Comparison of ENCODE assay signal across 1 cellular context in the genomic region with DNA sequence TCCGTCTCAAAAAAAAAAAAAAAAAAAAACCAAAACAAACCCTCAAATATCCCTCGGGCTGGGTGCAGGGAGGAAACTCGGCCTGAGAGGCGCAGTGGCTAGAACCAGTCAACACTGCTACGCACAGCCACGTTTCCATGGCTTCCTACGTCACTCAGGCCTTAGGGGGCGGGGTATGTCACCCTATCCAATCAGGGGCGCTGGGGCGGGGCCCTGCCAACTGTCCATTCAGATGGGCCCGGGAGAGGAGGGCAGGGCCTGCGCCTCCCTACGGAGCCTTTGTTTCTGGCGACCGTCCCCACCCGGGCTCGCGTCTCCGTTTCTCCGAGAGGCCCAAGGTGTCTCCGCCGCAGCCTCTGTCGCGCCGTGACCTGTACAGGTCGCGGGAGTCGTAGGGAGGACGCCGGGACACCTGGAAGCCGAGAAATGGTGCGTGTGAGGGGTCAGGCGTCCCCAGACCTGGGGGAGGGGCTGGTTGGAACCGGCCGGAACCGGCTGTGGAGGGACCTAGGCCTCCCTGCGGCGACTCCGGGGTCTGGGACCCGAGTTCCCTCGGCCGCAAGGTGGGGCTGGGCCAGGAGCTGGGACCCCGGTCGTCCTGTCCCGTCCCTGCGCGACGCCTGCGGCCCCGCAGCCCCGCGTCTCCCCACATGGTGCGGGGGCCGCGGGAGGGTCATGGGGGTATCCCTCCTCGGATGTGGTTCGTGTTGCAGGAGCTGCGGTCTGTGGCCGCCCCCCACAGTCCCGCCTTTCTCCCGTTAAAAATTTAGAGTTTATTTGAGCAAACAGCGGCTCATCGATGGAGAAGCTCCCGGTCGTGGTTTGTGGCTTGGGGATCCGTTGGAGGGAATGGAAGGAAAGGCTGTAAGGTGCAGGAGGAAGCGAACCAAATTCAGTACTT.
TF ChIP-seq lines count a peak whose summit lies in the region.

ZNF627 (plus strand) TSS at position 282 of the 901 bp plus-strand sequence; CDS start at position 427, 145 bp downstream.

TF ChIP-seq in HepG2, 621 proteins besides CTCF, POLR2A, EP300 and RAD21 (continued from another document and continues in another):
- no peak for TF ChIP-seq ZNF562 (CRISPR knock-in tag; IDR thresholded peaks at IDR 0.05; ENCODE audit: borderline replicate concordance)
- 0 out of 2 replicates have a peak, but pooled peaks have one; percentile 52 for TF ChIP-seq IRF1 (CRISPR knock-in tag; IDR thresholded peaks at IDR 0.05; ENCODE audit: low read depth)
- TF ChIP-seq REPIN1 (CRISPR knock-in tag; IDR thresholded peaks at IDR 0.05; ENCODE audit: borderline replicate concordance, low read depth), result peak; percentile 63; the same call in 1 of the 2 replicates
- TF ChIP-seq ZFY (CRISPR knock-in tag; IDR thresholded peaks at IDR 0.05), result peak; percentile 98
- TF ChIP-seq ZNF501 (CRISPR knock-in tag; IDR thresholded peaks at IDR 0.05), result peak; percentile 89
- TF ChIP-seq E2F2 (CRISPR knock-in tag; IDR thresholded peaks at IDR 0.05; ENCODE audit: borderline replicate concordance), result no peak; the same call in 1 of the 2 replicates
- TF ChIP-seq PHF21A (CRISPR knock-in tag; IDR thresholded peaks at IDR 0.05), result no peak
- TF ChIP-seq PRPF4 (IDR thresholded peaks at IDR 0.05; ENCODE audit: low read depth, low read length, poor library complexity, severe bottlenecking), result no peak
- no peak for TF ChIP-seq ZSCAN22 (CRISPR knock-in tag; IDR thresholded peaks at IDR 0.05)
- peak; percentile 13 for TF ChIP-seq TEAD3 (CRISPR knock-in tag; optimal IDR thresholded peaks at IDR 0.05; ENCODE audit: borderline replicate concordance)
- peak; percentile 59 for TF ChIP-seq SPEN (CRISPR knock-in tag; IDR thresholded peaks at IDR 0.05; ENCODE audit: low read depth)
- no peak for TF ChIP-seq ZNF841 (CRISPR knock-in tag; IDR thresholded peaks at IDR 0.05; ENCODE audit: borderline replicate concordance)
- no peak for TF ChIP-seq ATF5 (CRISPR knock-in tag; IDR thresholded peaks at IDR 0.05; ENCODE audit: low read depth)
- TF ChIP-seq HMGA1 (CRISPR knock-in tag; conservative IDR thresholded peaks at IDR 0.05), result no peak
- TF ChIP-seq ZNF772 (CRISPR knock-in tag; IDR thresholded peaks at IDR 0.05), result peak; percentile 88; the same call in 1 of the 2 replicates
- no peak for TF ChIP-seq ZNF720 (CRISPR knock-in tag; IDR thresholded peaks at IDR 0.05)
- no peak for TF ChIP-seq TCF7 (IDR thresholded peaks at IDR 0.05; ENCODE audit: low read depth)
- TF ChIP-seq ZNF160 (CRISPR knock-in tag; IDR thresholded peaks at IDR 0.05), result no peak
- TF ChIP-seq, protein P1, sequence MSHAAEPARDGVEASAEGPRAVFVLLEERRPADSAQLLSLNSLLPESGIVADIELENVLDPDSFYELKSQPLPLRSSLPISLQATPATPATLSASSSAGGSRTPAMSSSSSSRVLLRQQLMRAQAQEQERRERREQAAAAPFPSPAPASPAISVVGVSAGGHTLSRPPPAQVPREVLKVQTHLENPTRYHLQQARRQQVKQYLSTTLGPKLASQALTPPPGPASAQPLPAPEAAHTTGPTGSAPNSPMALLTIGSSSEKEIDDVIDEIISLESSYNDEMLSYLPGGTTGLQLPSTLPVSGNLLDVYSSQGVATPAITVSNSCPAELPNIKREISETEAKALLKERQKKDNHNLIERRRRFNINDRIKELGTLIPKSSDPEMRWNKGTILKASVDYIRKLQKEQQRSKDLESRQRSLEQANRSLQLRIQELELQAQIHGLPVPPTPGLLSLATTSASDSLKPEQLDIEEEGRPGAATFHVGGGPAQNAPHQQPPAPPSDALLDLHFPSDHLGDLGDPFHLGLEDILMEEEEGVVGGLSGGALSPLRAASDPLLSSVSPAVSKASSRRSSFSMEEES (CRISPR knock-in tag; IDR thresholded peaks at IDR 0.05), result peak; percentile 39; the same call in 1 of the 2 replicates
- peak; percentile 66; the same call in 1 of the 2 replicates for TF ChIP-seq TIGD3 (CRISPR knock-in tag; IDR thresholded peaks at IDR 0.05; ENCODE audit: borderline replicate concordance)
- no peak for TF ChIP-seq ZNF672 (CRISPR knock-in tag; IDR thresholded peaks at IDR 0.05)
- TF ChIP-seq ZMAT3 (CRISPR knock-in tag; conservative IDR thresholded peaks at IDR 0.05), result peak; percentile 80; the same call in 1 of the 2 replicates
- TF ChIP-seq ZNF275 (CRISPR knock-in tag; IDR thresholded peaks at IDR 0.05; ENCODE audit: borderline replicate concordance), result no peak
- TF ChIP-seq GFI1 (CRISPR knock-in tag; IDR thresholded peaks at IDR 0.05; ENCODE audit: borderline replicate concordance), result no peak
- TF ChIP-seq, protein P2, sequence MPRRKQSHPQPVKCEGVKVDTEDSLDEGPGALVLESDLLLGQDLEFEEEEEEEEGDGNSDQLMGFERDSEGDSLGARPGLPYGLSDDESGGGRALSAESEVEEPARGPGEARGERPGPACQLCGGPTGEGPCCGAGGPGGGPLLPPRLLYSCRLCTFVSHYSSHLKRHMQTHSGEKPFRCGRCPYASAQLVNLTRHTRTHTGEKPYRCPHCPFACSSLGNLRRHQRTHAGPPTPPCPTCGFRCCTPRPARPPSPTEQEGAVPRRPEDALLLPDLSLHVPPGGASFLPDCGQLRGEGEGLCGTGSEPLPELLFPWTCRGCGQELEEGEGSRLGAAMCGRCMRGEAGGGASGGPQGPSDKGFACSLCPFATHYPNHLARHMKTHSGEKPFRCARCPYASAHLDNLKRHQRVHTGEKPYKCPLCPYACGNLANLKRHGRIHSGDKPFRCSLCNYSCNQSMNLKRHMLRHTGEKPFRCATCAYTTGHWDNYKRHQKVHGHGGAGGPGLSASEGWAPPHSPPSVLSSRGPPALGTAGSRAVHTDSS (CRISPR knock-in tag; conservative IDR thresholded peaks at IDR 0.05), result no peak
- no peak for TF ChIP-seq ATAD3A (CRISPR knock-in tag; IDR thresholded peaks at IDR 0.05)
- TF ChIP-seq SOX13 (IDR thresholded peaks at IDR 0.05), result no peak
- TF ChIP-seq SOX13 (CRISPR knock-in tag; conservative IDR thresholded peaks at IDR 0.05 in 1 of 2, IDR thresholded peaks at IDR 0.05 in 1 of 2), result peak in 1 of 2 experiments; percentile 61; a peak in 2 of 4 replicates
- peak; percentile 7; the same call in 1 of the 2 replicates for TF ChIP-seq ZSCAN25 (CRISPR knock-in tag; IDR thresholded peaks at IDR 0.05)
- no peak for TF ChIP-seq ZHX2 (IDR thresholded peaks at IDR 0.05; ENCODE audit: low read depth)
- TF ChIP-seq ZHX2 (CRISPR knock-in tag; IDR thresholded peaks at IDR 0.05; ENCODE audit: borderline replicate concordance), result no peak
- TF ChIP-seq DMTF1 (CRISPR knock-in tag; IDR thresholded peaks at IDR 0.05), result no peak
- no peak for TF ChIP-seq FOSL1 (CRISPR knock-in tag; IDR thresholded peaks at IDR 0.05; ENCODE audit: borderline replicate concordance)
- no peak for TF ChIP-seq NR3C1 (CRISPR knock-in tag; IDR thresholded peaks at IDR 0.05)
- peak; percentile 36; the same call in 1 of the 2 replicates for TF ChIP-seq ZNF737 (CRISPR knock-in tag; IDR thresholded peaks at IDR 0.05; ENCODE audit: borderline replicate concordance)
- peak; percentile 91; the same call in 1 of the 2 replicates for TF ChIP-seq YEATS4 (CRISPR knock-in tag; IDR thresholded peaks at IDR 0.05; ENCODE audit: borderline replicate concordance)
- 0 out of 2 replicates have a peak, but pooled peaks have one; percentile 43 for TF ChIP-seq GTF2F1 (IDR thresholded peaks at IDR 0.05; ENCODE audit: low read length)
